10 cellular contexts compared by ENCODE assay signal in genomic region chr5:67149933-67150523, GRCh38. TPM values are rescaled to one million over a fixed set of nuclear protein-coding genes. Genes with fewer than 3 reads are reported as not detected.
DNase-seq lines count a peak whose midpoint lies in the region; ATAC-seq and TF ChIP-seq lines count a peak whose summit lies in the region.
"Had no signal": no experiment of that assay in that cellular context is flagged by ENCODE, and none has a peak within 500 bp of the region (broad histone marks: within the 10 kb centered on the region; RNA-seq: fewer than 3 reads in every experiment).

No MANE protein-coding gene starts in this region.

- H3K27me3 ChIP-seq in prostate gland (replicated peaks; ENCODE audit: insufficient read depth), result no peaks in the 10 kb centered on the region
- no peaks in the 10 kb centered on the region for H3K27me3 ChIP-seq in CD4-positive, alpha-beta memory T cell (ENCODE audit: insufficient read depth, low read length)

- no peak overlapping the region for H3K4me3 Mint-ChIP-seq in activated CD4-positive, alpha-beta T cell treated with anti-CD3 and anti-CD28 coated beads for 36 hours
- H3K4me3 Mint-ChIP-seq in CD4-positive, alpha-beta memory T cell, result no peak overlapping the region

- H3K9me3 ChIP-seq in prostate gland, result no peaks in the 10 kb centered on the region
- H3K9me3 ChIP-seq in CD4-positive, alpha-beta memory T cell (ENCODE audit: control insufficient read depth in 1 of 2, low read length in 2 of 2), result no peaks in the 10 kb centered on the region

- intact Hi-C loops in prostate gland (cut with DNase I), result loop anchor here (2.0 to 5.0 kb wide), 2 partner anchors 163 to 335 kb away; no protein-coding TSS in a partner anchor
- intact Hi-C loops in activated CD4-positive, alpha-beta T cell treated with anti-CD3 and anti-CD28 coated beads for 36 hours (cut with DNase I, micrococcal nuclease), result loop anchor here in 1 of 2 experiments (5.0 kb wide), 1 partner anchor 163 kb away; no protein-coding TSS in a partner anchor
- intact Hi-C loops in CD4-positive, alpha-beta memory T cell (cut with micrococcal nuclease), result no loop called here

- DNase-seq in GM03348 (ENCODE audit: low spot score) (peak; percentile 62), OCI-M1 (lab: John Stamatoyannopoulos, UW) (peak; percentile 30), fibroblast of pulmonary artery (ENCODE audit: low read depth) (peak; percentile 63), prostate gland (ENCODE audit: low spot score) (no peak), DMS114 treated with DMSO at 0.1 percent for 48 hours (lab: John Stamatoyannopoulos, UW; ENCODE audit: unreplicated experiment) (no peak)
- DNase-seq in activated CD4-positive, alpha-beta T cell treated with anti-CD3 and anti-CD28 coated beads for 36 hours, result no peak
- DNase-seq in CD4-positive, alpha-beta memory T cell, result no peak
- DNase-seq: NCI-H2227 treated with DMSO at 0.1 percent for 48 hours had no signal

- POLR2A ChIA-PET in activated CD4-positive, alpha-beta T cell treated with anti-CD3 and anti-CD28 coated beads for 36 hours (lab: Charles Lee), result interaction anchor here (0.6 kb wide), 1 partner anchor 35 kb away, joined by 3 read pairs; no protein-coding TSS in a partner anchor
- POLR2A ChIA-PET in CD4-positive, alpha-beta memory T cell (lab: Charles Lee; ENCODE audit: partially characterized antibody), result no interaction called here

- H3K4me1 Mint-ChIP-seq in activated CD4-positive, alpha-beta T cell treated with anti-CD3 and anti-CD28 coated beads for 36 hours, result no peaks in the 10 kb centered on the region
- H3K4me1 Mint-ChIP-seq in CD4-positive, alpha-beta memory T cell, result peaks cover 0 to 2% (median 0%) of the 10 kb centered on the region in 4 donors

- WGBS in prostate gland, result 33% methylated on average over 1 of the region's 1 CpG

- TF ChIP-seq CTCF in fibroblast of pulmonary artery (IDR thresholded peaks at IDR 0.05; ENCODE audit: low read length, missing control alignments), result peak; percentile 70
- TF ChIP-seq CTCF in prostate gland (IDR thresholded peaks at IDR 0.05), result peak in 3 of 4 experiments; percentile 34 to 51 (median 36)

- H3K27me3 Mint-ChIP-seq in activated CD4-positive, alpha-beta T cell treated with anti-CD3 and anti-CD28 coated beads for 36 hours, result no peaks in the 10 kb centered on the region
- H3K27me3 Mint-ChIP-seq in CD4-positive, alpha-beta memory T cell, result no peaks in the 10 kb centered on the region

- no peaks in the 10 kb centered on the region for H3K9me3 Mint-ChIP-seq in activated CD4-positive, alpha-beta T cell treated with anti-CD3 and anti-CD28 coated beads for 36 hours (ENCODE audit: low read depth)
- H3K9me3 Mint-ChIP-seq in CD4-positive, alpha-beta memory T cell, result no peaks in the 10 kb centered on the region

- H3K27ac Mint-ChIP-seq in activated CD4-positive, alpha-beta T cell treated with anti-CD3 and anti-CD28 coated beads for 36 hours, result no peak overlapping the region
- peak overlapping the region in 1 of 7 donors; percentile 66 for H3K27ac Mint-ChIP-seq in CD4-positive, alpha-beta memory T cell

- H3K36me3 Mint-ChIP-seq in activated CD4-positive, alpha-beta T cell treated with anti-CD3 and anti-CD28 coated beads for 36 hours (ENCODE audit: low read depth), result peaks cover 33% of the 10 kb centered on the region
- H3K36me3 Mint-ChIP-seq in CD4-positive, alpha-beta memory T cell, result peaks cover 59 to 72% of the 10 kb centered on the region in 2 donors

- ATAC-seq in HG03521 (IDR thresholded peaks at IDR 0.05; ENCODE audit: unreplicated experiment), result no peak
- ATAC-seq in activated CD4-positive, alpha-beta T cell treated with anti-CD3 and anti-CD28 coated beads for 36 hours, result no peak

- TF ChIP-seq POLR2A in prostate gland (IDR thresholded peaks at IDR 0.05), result no peak

- peaks cover 0 to 4% of the 10 kb centered on the region in 2 donors for H3K36me3 ChIP-seq in prostate gland
- H3K36me3 ChIP-seq in CD4-positive, alpha-beta memory T cell (ENCODE audit: insufficient read depth, low read length), result peaks cover 13% of the 10 kb centered on the region

- CTCF ChIA-PET in activated CD4-positive, alpha-beta T cell treated with anti-CD3 and anti-CD28 coated beads for 36 hours (lab: Charles Lee), result interaction anchor here (0.6 to 2.2 kb wide), 7 partner anchors 10 to 121 kb away, joined by 3 to 9 read pairs (median 3); no protein-coding TSS in a partner anchor
- CTCF ChIA-PET in CD4-positive, alpha-beta memory T cell (lab: Charles Lee; ENCODE audit: partially characterized antibody), result interaction anchor here (0.7 to 1.2 kb wide), 8 partner anchors 9 to 335 kb away, joined by 3 to 6 read pairs (median 3); no protein-coding TSS in a partner anchor

- H3K4me3 ChIP-seq in fibroblast of pulmonary artery (replicated peaks; ENCODE audit: low read depth, low read length) (peak overlapping the region; percentile 28), prostate gland (no peak overlapping the region)
- no peak overlapping the region for H3K4me3 ChIP-seq in CD4-positive, alpha-beta memory T cell (ENCODE audit: low read length in 2 of 2)

- H3K27ac ChIP-seq in prostate gland, result no peak overlapping the region
- no peak overlapping the region for H3K27ac ChIP-seq in CD4-positive, alpha-beta memory T cell (ENCODE audit: low read depth, low read length)

- H3K4me1 ChIP-seq in prostate gland (replicated peaks), result no peaks in the 10 kb centered on the region
- no peaks in the 10 kb centered on the region for H3K4me1 ChIP-seq in CD4-positive, alpha-beta memory T cell (ENCODE audit: insufficient read depth, low read length)

RNA-seq across cellular contexts. Expression of gene CD180, which starts 46.6 kb away (rescaled TPM):
- total RNA-seq in prostate gland, result under 1 TPM; 0.18 to 0.68 TPM
- total RNA-seq in activated CD4-positive, alpha-beta T cell treated with anti-CD3 and anti-CD28 coated beads for 36 hours, result under 1 TPM in 1 of 2 experiments, not detected in 1; 0.12 TPM
- under 1 TPM; 0.50 to 0.52 TPM for total RNA-seq in CD4-positive, alpha-beta memory T cell
- polyA plus RNA-seq in CD4-positive, alpha-beta memory T cell, result under 1 TPM in 1 of 2 donors, not detected in 1; 0.25 TPM
- total RNA-seq: glomerular endothelial cell had no signal

Comparison
In these comparisons a context has a peak if more than half of its experiments do, and no peak if none do; other contexts are left out.
1. DNase-seq: peak in GM03348 (single experiment), OCI-M1 (single experiment) and fibroblast of pulmonary artery (single experiment); none in prostate gland (single experiment), DMS114 treated with DMSO at 0.1 percent for 48 hours (single experiment), activated CD4-positive, alpha-beta T cell treated with anti-CD3 and anti-CD28 coated beads for 36 hours (single experiment) and CD4-positive, alpha-beta memory T cell (0 of 5).